28 cellular contexts compared by ENCODE assay signal in the genomic region with DNA sequence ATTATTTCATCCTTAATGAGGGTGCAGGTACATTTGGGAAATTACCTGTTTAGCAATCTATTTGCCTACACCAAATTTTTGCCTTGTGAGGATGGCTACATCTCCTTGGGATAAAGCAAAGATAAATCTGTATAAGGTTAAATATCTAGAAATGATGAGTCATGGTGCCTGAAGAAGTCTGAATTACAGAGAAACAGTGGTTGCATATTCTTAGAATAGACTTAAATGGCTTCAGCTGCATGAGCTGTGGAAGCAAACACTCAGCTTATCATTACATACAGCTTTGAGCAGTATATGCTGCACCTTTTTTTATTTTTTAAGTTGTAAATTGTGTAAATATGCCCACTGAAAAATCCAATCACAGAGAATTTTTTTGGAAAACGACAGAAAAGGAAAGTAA.
DNase-seq lines count a peak whose midpoint lies in the region; ATAC-seq and TF ChIP-seq lines count a peak whose summit lies in the region.
"Had no signal": no experiment of that assay in that cellular context is flagged by ENCODE, and none has a peak within 500 bp of the region (broad histone marks: within the 10 kb centered on the region; RNA-seq: fewer than 3 reads in every experiment).

No MANE protein-coding gene starts in this region.

- DNase-seq in activated CD8-positive, alpha-beta memory T cell treated with anti-CD3 and anti-CD28 coated beads, Interleukin-2, amount 10 ng/mL, durations not matched to agents 7 days and 5 days, result no peak
- DNase-seq in activated CD8-positive, alpha-beta memory T cell treated with anti-CD3 and anti-CD28 coated beads, Interleukin-2, amount 50 U/mL, for 48 hours, result no peak
- DNase-seq in HFFc6 (no peak), iris pigment epithelial cell (ENCODE audit: low read depth) (peak; percentile 17), NK-92 (lab: John Stamatoyannopoulos, UW; ENCODE audit: unreplicated experiment) (no peak), RKO (ENCODE audit: low spot score) (no peak), PC-9 (no peak)
- DNase-seq: ACHN; activated CD4-positive, alpha-beta T cell treated with anti-CD3 and anti-CD28 coated beads for 1 hour; activated effector memory CD4-positive, alpha-beta T cell treated with Interleukin-2 at 50 U/mL for 16 hours; Caco-2; DMS79 treated with DMSO at 0.1 percent for 48 hours; islet precursor cell; midbrain; NCI-H1417; NCI-H2107; NCI-H510A; RPMI8226; sigmoid colon; stimulated activated CD4-positive, alpha-beta T cell treated with anti-CD3 and anti-CD28 coated beads, Interleukin-15, amount 100 ng/mL, for 24 hours; T-helper 9 cell; upper lobe of right lung had no signal

- POLR2A ChIA-PET in PC-9 (lab: Charles Lee; ENCODE audit: unreplicated experiment), result no interaction called here

- H3K27me3 Mint-ChIP-seq in activated CD8-positive, alpha-beta memory T cell treated with anti-CD3 and anti-CD28 coated beads, Interleukin-2, amount 10 ng/mL, durations not matched to agents 7 days and 5 days, result no peaks in the 10 kb centered on the region
- no peaks in the 10 kb centered on the region; the same call in 1 of the 2 replicates for H3K27me3 Mint-ChIP-seq in HFFc6 (ENCODE audit: insufficient read depth)
- H3K27me3 Mint-ChIP-seq in activated naive CD8-positive, alpha-beta T cell, result no peaks in the 10 kb centered on the region

- intact Hi-C loops in PC-9 (cut with micrococcal nuclease; ENCODE audit: unreplicated experiment), result no loop called here

- H3K9me2 ChIP-seq in PC-9 (ENCODE audit: insufficient read depth), result no peaks in the 10 kb centered on the region

- H3K4me3 ChIP-seq in PC-9, result no peak overlapping the region
- H3K4me3 ChIP-seq: ascending aorta, BLaER1, sigmoid colon, SK-N-MC, upper lobe of right lung had no signal

- no peak overlapping the region for H3K4me3 Mint-ChIP-seq in activated CD8-positive, alpha-beta memory T cell treated with anti-CD3 and anti-CD28 coated beads, Interleukin-2, amount 10 ng/mL, durations not matched to agents 7 days and 5 days
- H3K4me3 Mint-ChIP-seq in HFFc6, result no peak overlapping the region
- H3K4me3 Mint-ChIP-seq in activated naive CD8-positive, alpha-beta T cell, result peak overlapping the region; percentile 6
- H3K4me3 Mint-ChIP-seq: nephron had no signal

- no peaks in the 10 kb centered on the region for H3K36me3 ChIP-seq in PC-9 (ENCODE audit: low read depth)

- H4K20me1 ChIP-seq in PC-9 (ENCODE audit: insufficient read depth), result no peaks in the 10 kb centered on the region
- H4K20me1 ChIP-seq: BLaER1 had no signal

- H3K27ac ChIP-seq in PC-9, result no peak overlapping the region; the same call in 1 of the 2 replicates
- H3K27ac ChIP-seq: ascending aorta, BLaER1, parathyroid adenoma, sigmoid colon, SK-N-MC, upper lobe of right lung had no signal

- no peaks in the 10 kb centered on the region for H3K4me1 ChIP-seq in PC-9 (replicated peaks; ENCODE audit: insufficient read depth)
- H3K4me1 ChIP-seq: ascending aorta, BLaER1, Caco-2, parathyroid adenoma, sigmoid colon, upper lobe of right lung had no signal

- TF ChIP-seq CTCF in HFFc6 (IDR thresholded peaks at IDR 0.05) (no peak), PC-9 (conservative IDR thresholded peaks at IDR 0.05) (no peak)

- H3K9me3 ChIP-seq in PC-9 (ENCODE audit: insufficient read depth, low read depth), result no peaks in the 10 kb centered on the region; the same call in 1 of the 2 replicates
- H3K9me3 ChIP-seq: ascending aorta, BLaER1, Caco-2, sigmoid colon, upper lobe of right lung had no signal

- no peak overlapping the region for H3K4me2 ChIP-seq in PC-9
- H3K4me2 ChIP-seq: BLaER1 had no signal

- peak overlapping the region; percentile 61 for H3K27ac Mint-ChIP-seq in activated CD8-positive, alpha-beta memory T cell treated with anti-CD3 and anti-CD28 coated beads, Interleukin-2, amount 10 ng/mL, durations not matched to agents 7 days and 5 days
- H3K27ac Mint-ChIP-seq in HFFc6, result peak overlapping the region; percentile 62
- H3K27ac Mint-ChIP-seq in activated naive CD8-positive, alpha-beta T cell, result peak overlapping the region; percentile 55
- H3K27ac Mint-ChIP-seq: nephron had no signal

- no peaks in the 10 kb centered on the region for H3K27me3 ChIP-seq in PC-9 (ENCODE audit: insufficient read depth, low read depth)
- H3K27me3 ChIP-seq: ascending aorta, BLaER1, sigmoid colon, upper lobe of right lung had no signal

- H3K4me1 Mint-ChIP-seq in activated CD8-positive, alpha-beta memory T cell treated with anti-CD3 and anti-CD28 coated beads, Interleukin-2, amount 10 ng/mL, durations not matched to agents 7 days and 5 days, result peaks cover 38% of the 10 kb centered on the region
- H3K4me1 Mint-ChIP-seq in HFFc6 (ENCODE audit: low read depth), result peaks cover 13% of the 10 kb centered on the region
- peaks cover 48% of the 10 kb centered on the region for H3K4me1 Mint-ChIP-seq in activated naive CD8-positive, alpha-beta T cell (ENCODE audit: low read depth)
- H3K4me1 Mint-ChIP-seq: nephron had no signal

- H3K9me3 Mint-ChIP-seq in activated CD8-positive, alpha-beta memory T cell treated with anti-CD3 and anti-CD28 coated beads, Interleukin-2, amount 10 ng/mL, durations not matched to agents 7 days and 5 days (ENCODE audit: low read depth), result no peaks in the 10 kb centered on the region
- no peaks in the 10 kb centered on the region for H3K9me3 Mint-ChIP-seq in HFFc6
- H3K9me3 Mint-ChIP-seq in activated naive CD8-positive, alpha-beta T cell (ENCODE audit: low read depth), result no peaks in the 10 kb centered on the region
- H3K9me3 Mint-ChIP-seq: nephron had no signal

- no peak overlapping the region for H2AFZ ChIP-seq in PC-9
- H2AFZ ChIP-seq: parathyroid adenoma had no signal

- H3K36me3 Mint-ChIP-seq in activated CD8-positive, alpha-beta memory T cell treated with anti-CD3 and anti-CD28 coated beads, Interleukin-2, amount 10 ng/mL, durations not matched to agents 7 days and 5 days, result peaks cover 55% of the 10 kb centered on the region
- H3K36me3 Mint-ChIP-seq in HFFc6 (ENCODE audit: low read depth), result peaks cover 22% of the 10 kb centered on the region
- peaks cover 34% of the 10 kb centered on the region for H3K36me3 Mint-ChIP-seq in activated naive CD8-positive, alpha-beta T cell

- no peaks in the 10 kb centered on the region for H3K79me2 ChIP-seq in PC-9 (ENCODE audit: low read depth)
- H3K79me2 ChIP-seq: parathyroid adenoma had no signal

- BruUV-seq in PC-9 (replicated peaks; lab: Mats Ljungman, UMichigan), result no TSS peak

- CTCF ChIA-PET in activated CD8-positive, alpha-beta memory T cell treated with anti-CD3 and anti-CD28 coated beads, Interleukin-2, amount 10 ng/mL, durations not matched to agents 7 days and 5 days (lab: Charles Lee), result no interaction called here
- CTCF ChIA-PET in PC-9 (lab: Charles Lee), result no interaction called here

- peak; percentile 55 for ATAC-seq in activated CD8-positive, alpha-beta memory T cell treated with anti-CD3 and anti-CD28 coated beads, Interleukin-2, amount 10 ng/mL, durations not matched to agents 7 days and 5 days
- ATAC-seq: upper lobe of right lung had no signal

- no peaks in the 10 kb centered on the region for H3F3A ChIP-seq in PC-9 (ENCODE audit: insufficient read depth, low read depth)
